20 cellular contexts compared by ENCODE assay signal in the genomic region with DNA sequence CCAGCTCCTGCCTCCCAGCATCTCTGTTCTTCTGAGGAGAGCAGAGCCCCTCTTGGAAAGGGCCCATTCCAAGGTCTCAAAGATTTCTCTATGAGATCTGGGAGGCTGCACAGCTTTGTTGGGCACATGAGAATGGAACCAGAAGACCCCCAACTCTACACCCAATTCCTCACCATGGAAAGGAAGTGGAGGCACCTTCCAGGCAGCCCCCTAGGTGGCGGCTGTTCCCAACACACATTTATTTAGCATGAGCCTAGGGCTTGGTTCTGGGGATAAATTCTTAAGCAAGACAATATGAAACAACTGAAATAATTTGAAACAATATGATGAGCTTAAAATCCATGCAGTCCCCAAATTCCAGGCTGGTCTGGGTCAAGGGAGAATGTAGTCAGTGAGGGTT.
"Had no signal": no experiment of that assay in that cellular context is flagged by ENCODE, and none has a peak within 500 bp of the region (broad histone marks: within the 10 kb centered on the region; RNA-seq: fewer than 3 reads in every experiment).

No MANE protein-coding gene starts in this region.

- ATAC-seq: activated CD8-positive, alpha-beta memory T cell treated with anti-CD3 and anti-CD28 coated beads, Interleukin-2, amount 10 ng/mL, durations not matched to agents 7 days and 5 days; heart left ventricle; lower lobe of right lung; naive thymus-derived CD4-positive, alpha-beta T cell; T-helper 17 cell had no signal

- H3K27ac Mint-ChIP-seq: activated CD4-positive, alpha-beta memory T cell treated with anti-CD3 and anti-CD28 coated beads, Interleukin-2, amount 10 ng/mL, durations not matched to agents 7 days and 5 days; activated CD8-positive, alpha-beta memory T cell treated with anti-CD3 and anti-CD28 coated beads, Interleukin-2, amount 10 ng/mL, durations not matched to agents 7 days and 5 days; activated naive CD4-positive, alpha-beta T cell treated with anti-CD3 and anti-CD28 coated beads, Interleukin-2, amount 10 ng/mL, durations not matched to agents 7 days and 5 days; naive thymus-derived CD4-positive, alpha-beta T cell; T-helper 17 cell had no signal

- DNase-seq: activated CD4-positive, alpha-beta memory T cell treated with anti-CD3 and anti-CD28 coated beads, Interleukin-2, amount 10 ng/mL, durations not matched to agents 7 days and 5 days; activated CD4-positive, alpha-beta T cell treated with anti-CD3 and anti-CD28 coated beads for 48 hours; activated CD8-positive, alpha-beta memory T cell treated with anti-CD3 and anti-CD28 coated beads, Interleukin-2, amount 10 ng/mL, durations not matched to agents 7 days and 5 days; activated effector memory CD4-positive, alpha-beta T cell treated with anti-CD3 and anti-CD28 coated beads, Interleukin-2, amount 50 U/mL, for 16 hours; activated naive CD4-positive, alpha-beta T cell treated with anti-CD3 and anti-CD28 coated beads, Interleukin-2, amount 10 ng/mL, durations not matched to agents 7 days and 5 days; activated T-cell treated with anti-CD3 and anti-CD28 coated beads for 4 hours; amygdala; dermis blood vessel endothelial cell; heart left ventricle; islet precursor cell; lower lobe of right lung; naive thymus-derived CD4-positive, alpha-beta T cell; retina; stimulated activated CD4-positive, alpha-beta T cell treated with anti-CD3 and anti-CD28 coated beads, Interleukin-4, amount 100 ng/mL, for 24 hours; stimulated activated naive CD4-positive, alpha-beta T cell treated with Interleukin-2 at 50 U/mL for 16 hours; T-helper 17 cell; upper lobe of left lung had no signal

- H3K4me1 Mint-ChIP-seq: activated CD4-positive, alpha-beta memory T cell treated with anti-CD3 and anti-CD28 coated beads, Interleukin-2, amount 10 ng/mL, durations not matched to agents 7 days and 5 days; activated CD8-positive, alpha-beta memory T cell treated with anti-CD3 and anti-CD28 coated beads, Interleukin-2, amount 10 ng/mL, durations not matched to agents 7 days and 5 days; activated naive CD4-positive, alpha-beta T cell treated with anti-CD3 and anti-CD28 coated beads, Interleukin-2, amount 10 ng/mL, durations not matched to agents 7 days and 5 days; naive thymus-derived CD4-positive, alpha-beta T cell; T-helper 17 cell had no signal

- H3K27me3 Mint-ChIP-seq: activated CD4-positive, alpha-beta memory T cell treated with anti-CD3 and anti-CD28 coated beads, Interleukin-2, amount 10 ng/mL, durations not matched to agents 7 days and 5 days; activated CD8-positive, alpha-beta memory T cell treated with anti-CD3 and anti-CD28 coated beads, Interleukin-2, amount 10 ng/mL, durations not matched to agents 7 days and 5 days; activated naive CD4-positive, alpha-beta T cell treated with anti-CD3 and anti-CD28 coated beads, Interleukin-2, amount 10 ng/mL, durations not matched to agents 7 days and 5 days; naive thymus-derived CD4-positive, alpha-beta T cell had no signal

- H3K4me3 Mint-ChIP-seq: activated CD4-positive, alpha-beta memory T cell treated with anti-CD3 and anti-CD28 coated beads, Interleukin-2, amount 10 ng/mL, durations not matched to agents 7 days and 5 days; activated CD8-positive, alpha-beta memory T cell treated with anti-CD3 and anti-CD28 coated beads, Interleukin-2, amount 10 ng/mL, durations not matched to agents 7 days and 5 days; activated naive CD4-positive, alpha-beta T cell treated with anti-CD3 and anti-CD28 coated beads, Interleukin-2, amount 10 ng/mL, durations not matched to agents 7 days and 5 days; naive thymus-derived CD4-positive, alpha-beta T cell; neural crest cell; T-helper 17 cell had no signal

- H3K27ac ChIP-seq: cardiac muscle cell, heart left ventricle, lower lobe of right lung, thoracic aorta, upper lobe of left lung had no signal

- H3K27me3 ChIP-seq: cardiac muscle cell, heart left ventricle, upper lobe of left lung had no signal

- H3K36me3 Mint-ChIP-seq: activated CD8-positive, alpha-beta memory T cell treated with anti-CD3 and anti-CD28 coated beads, Interleukin-2, amount 10 ng/mL, durations not matched to agents 7 days and 5 days; activated naive CD4-positive, alpha-beta T cell treated with anti-CD3 and anti-CD28 coated beads, Interleukin-2, amount 10 ng/mL, durations not matched to agents 7 days and 5 days; naive thymus-derived CD4-positive, alpha-beta T cell had no signal

- H3K36me3 ChIP-seq: cardiac muscle cell, heart left ventricle, lower lobe of right lung, thoracic aorta, upper lobe of left lung had no signal

- H3K4me3 ChIP-seq: cardiac muscle cell, heart left ventricle, lower lobe of right lung, thoracic aorta, upper lobe of left lung had no signal

- H3K9me3 Mint-ChIP-seq: activated CD4-positive, alpha-beta memory T cell treated with anti-CD3 and anti-CD28 coated beads, Interleukin-2, amount 10 ng/mL, durations not matched to agents 7 days and 5 days; activated naive CD4-positive, alpha-beta T cell treated with anti-CD3 and anti-CD28 coated beads, Interleukin-2, amount 10 ng/mL, durations not matched to agents 7 days and 5 days; naive thymus-derived CD4-positive, alpha-beta T cell; neural crest cell had no signal

- H3K4me1 ChIP-seq: lower lobe of right lung, upper lobe of left lung had no signal

- H3K9me3 ChIP-seq: heart left ventricle, lower lobe of right lung, thoracic aorta, upper lobe of left lung had no signal
